10 cellular contexts compared by ENCODE assay signal in the genomic region with DNA sequence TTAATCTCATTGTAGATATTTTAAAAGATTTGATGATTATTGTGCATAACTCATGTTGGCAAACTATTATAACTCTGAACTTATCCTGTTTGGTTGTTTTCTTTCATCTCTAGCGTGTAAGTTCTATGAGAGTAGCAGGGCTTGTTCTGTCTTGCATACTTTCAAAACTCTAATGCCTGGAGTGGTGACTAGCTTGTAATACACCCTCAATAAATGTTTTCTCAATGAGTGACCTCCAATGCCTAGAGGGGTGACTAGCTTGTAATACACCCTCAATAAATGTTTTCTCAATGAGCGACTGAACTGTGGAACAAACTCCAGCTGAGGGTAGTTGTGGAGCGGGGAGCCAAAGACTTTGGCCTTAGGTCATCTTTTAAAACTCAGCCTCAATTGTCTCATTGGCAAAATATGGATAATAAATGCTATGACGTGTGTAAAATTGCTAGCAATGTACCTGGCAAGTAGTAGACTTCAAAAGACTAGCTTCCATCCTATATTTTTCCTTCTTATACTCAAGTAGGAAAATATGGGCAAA. TPM values are rescaled to one million over a fixed set of nuclear protein-coding genes. Genes with fewer than 3 reads are reported as not detected.
DNase-seq lines count a peak whose midpoint lies in the region; ATAC-seq and TF ChIP-seq lines count a peak whose summit lies in the region.
"Had no signal": no experiment of that assay in that cellular context is flagged by ENCODE, and none has a peak within 500 bp of the region (broad histone marks: within the 10 kb centered on the region; RNA-seq: fewer than 3 reads in every experiment).

No MANE protein-coding gene starts in this region.

- no peaks in the 10 kb centered on the region for H3K27me3 Mint-ChIP-seq in activated T-cell treated with anti-CD3 and anti-CD28 coated beads, Interleukin-2, amount 50 U/mL, for 72 hours (ENCODE audit: low read depth)
- no peaks in the 10 kb centered on the region for H3K27me3 Mint-ChIP-seq in activated naive CD8-positive, alpha-beta T cell treated with anti-CD3 and anti-CD28 coated beads, Interleukin-2, amount 50 U/mL, for 24 hours

- H3K9me3 ChIP-seq in left lung (no peaks in the 10 kb centered on the region), upper lobe of left lung (no peaks in the 10 kb centered on the region)
- H3K9me3 ChIP-seq: gastroesophageal sphincter, SJCRH30 had no signal

- H3K4me1 ChIP-seq in left lung (peaks cover 0 to 34% of the 10 kb centered on the region in 2 donors), upper lobe of left lung (peaks cover 24 to 38% (median 34%) of the 10 kb centered on the region in 4 donors)
- H3K4me1 ChIP-seq: SJCRH30 had no signal

- ATAC-seq in activated T-cell treated with anti-CD3 and anti-CD28 coated beads, Interleukin-2, amount 50 U/mL, for 72 hours (replicated peaks in 1 of 2): no peak
- no peak for ATAC-seq in activated naive CD8-positive, alpha-beta T cell treated with anti-CD3 and anti-CD28 coated beads, Interleukin-2, amount 50 U/mL, for 24 hours
- no peak for ATAC-seq in left lung
- ATAC-seq in upper lobe of left lung (ENCODE audit: low FRiP score in 2 of 2): no peak
- no peak for ATAC-seq in HG03378 (IDR thresholded peaks at IDR 0.05; ENCODE audit: unreplicated experiment)

- TF ChIP-seq EP300 in upper lobe of left lung (IDR thresholded peaks at IDR 0.05): no peak

- no peak for TF ChIP-seq CTCF in left lung (IDR thresholded peaks at IDR 0.05)
- no peak for TF ChIP-seq CTCF in upper lobe of left lung (IDR thresholded peaks at IDR 0.05)

- peak overlapping the region; percentile 99 to 100 for H3K27ac ChIP-seq in left lung
- peak overlapping the region; percentile 94 to 97 (median 96) for H3K27ac ChIP-seq in upper lobe of left lung
- H3K27ac ChIP-seq: SJCRH30 had no signal

- 83 to 89% methylated on average over 4 of the region's 4 CpGs for WGBS in upper lobe of left lung, 2 donors

- peak overlapping the region in 1 of 2 donors; percentile 63 for H3K4me3 ChIP-seq in left lung
- peak overlapping the region in 2 of 4 donors; percentile 63 to 73 for H3K4me3 ChIP-seq in upper lobe of left lung
- H3K4me3 ChIP-seq: SJCRH30 had no signal

- no peak for DNase-seq in activated T-cell treated with anti-CD3 and anti-CD28 coated beads, Interleukin-2, amount 50 U/mL, for 72 hours
- no peak for DNase-seq in activated T-cell treated with anti-CD3 and anti-CD28 coated beads for 4 hours
- DNase-seq in activated naive CD8-positive, alpha-beta T cell treated with anti-CD3 and anti-CD28 coated beads, Interleukin-2, amount 50 U/mL, for 24 hours: no peak
- DNase-seq in left lung: no peak
- DNase-seq in upper lobe of left lung: no peak
- DNase-seq in retina: no peak
- no peak for DNase-seq in NCI-H1694 (lab: John Stamatoyannopoulos, UW)
- DNase-seq: SJCRH30 had no signal

- peaks cover 22% of the 10 kb centered on the region for H3K4me1 Mint-ChIP-seq in activated T-cell treated with anti-CD3 and anti-CD28 coated beads, Interleukin-2, amount 50 U/mL, for 72 hours (ENCODE audit: low read depth)
- H3K4me1 Mint-ChIP-seq in activated naive CD8-positive, alpha-beta T cell treated with anti-CD3 and anti-CD28 coated beads, Interleukin-2, amount 50 U/mL, for 24 hours: peaks cover 30% of the 10 kb centered on the region

- no peaks in the 10 kb centered on the region for H3K9me3 Mint-ChIP-seq in activated T-cell treated with anti-CD3 and anti-CD28 coated beads, Interleukin-2, amount 50 U/mL, for 72 hours
- H3K9me3 Mint-ChIP-seq in activated naive CD8-positive, alpha-beta T cell treated with anti-CD3 and anti-CD28 coated beads, Interleukin-2, amount 50 U/mL, for 24 hours: no peaks in the 10 kb centered on the region

- no peaks in the 10 kb centered on the region for H3K27me3 ChIP-seq in left lung
- no peaks in the 10 kb centered on the region for H3K27me3 ChIP-seq in upper lobe of left lung
- H3K27me3 ChIP-seq: gastroesophageal sphincter, SJCRH30 had no signal

- H3K36me3 ChIP-seq in left lung (no peaks in the 10 kb centered on the region), upper lobe of left lung (no peaks in the 10 kb centered on the region)
- H3K36me3 ChIP-seq: gastroesophageal sphincter, SJCRH30 had no signal

- peak overlapping the region; percentile 97 for H3K27ac Mint-ChIP-seq in activated T-cell treated with anti-CD3 and anti-CD28 coated beads, Interleukin-2, amount 50 U/mL, for 72 hours
- H3K27ac Mint-ChIP-seq in activated naive CD8-positive, alpha-beta T cell treated with anti-CD3 and anti-CD28 coated beads, Interleukin-2, amount 50 U/mL, for 24 hours: peak overlapping the region; percentile 96

- no peak for TF ChIP-seq POLR2A in upper lobe of left lung (IDR thresholded peaks at IDR 0.05)

- intact Hi-C loops in left lung (cut with DNase I): no loop called here

- H3K36me3 Mint-ChIP-seq in activated T-cell treated with anti-CD3 and anti-CD28 coated beads, Interleukin-2, amount 50 U/mL, for 72 hours (ENCODE audit: insufficient read depth in 2 of 2): peaks cover 4% of the 10 kb centered on the region in 2 donors
- H3K36me3 Mint-ChIP-seq in activated naive CD8-positive, alpha-beta T cell treated with anti-CD3 and anti-CD28 coated beads, Interleukin-2, amount 50 U/mL, for 24 hours (ENCODE audit: low read depth): peaks cover 21% of the 10 kb centered on the region

- peak overlapping the region; percentile 97 to 98 for H3K4me3 Mint-ChIP-seq in activated T-cell treated with anti-CD3 and anti-CD28 coated beads, Interleukin-2, amount 50 U/mL, for 72 hours
- peak overlapping the region; percentile 97 for H3K4me3 Mint-ChIP-seq in activated naive CD8-positive, alpha-beta T cell treated with anti-CD3 and anti-CD28 coated beads, Interleukin-2, amount 50 U/mL, for 24 hours

RNA-seq across cellular contexts. Expression of a gene that starts 1.8 kb away (rescaled TPM):
- 10 to 100 TPM; 20.0 to 24.9 TPM for total RNA-seq in activated T-cell treated with anti-CD3 and anti-CD28 coated beads, Interleukin-2, amount 50 U/mL, for 72 hours
- total RNA-seq in left lung (10 to 100 TPM; 31.2 to 44.3 TPM), upper lobe of left lung (100 to 1,000 TPM in 1 of 6 donors, 10 to 100 TPM in 5; 37.6 to 142 (median 44.2) TPM)
